ENCODE assay signal across 8 cellular contexts in the genomic region with DNA sequence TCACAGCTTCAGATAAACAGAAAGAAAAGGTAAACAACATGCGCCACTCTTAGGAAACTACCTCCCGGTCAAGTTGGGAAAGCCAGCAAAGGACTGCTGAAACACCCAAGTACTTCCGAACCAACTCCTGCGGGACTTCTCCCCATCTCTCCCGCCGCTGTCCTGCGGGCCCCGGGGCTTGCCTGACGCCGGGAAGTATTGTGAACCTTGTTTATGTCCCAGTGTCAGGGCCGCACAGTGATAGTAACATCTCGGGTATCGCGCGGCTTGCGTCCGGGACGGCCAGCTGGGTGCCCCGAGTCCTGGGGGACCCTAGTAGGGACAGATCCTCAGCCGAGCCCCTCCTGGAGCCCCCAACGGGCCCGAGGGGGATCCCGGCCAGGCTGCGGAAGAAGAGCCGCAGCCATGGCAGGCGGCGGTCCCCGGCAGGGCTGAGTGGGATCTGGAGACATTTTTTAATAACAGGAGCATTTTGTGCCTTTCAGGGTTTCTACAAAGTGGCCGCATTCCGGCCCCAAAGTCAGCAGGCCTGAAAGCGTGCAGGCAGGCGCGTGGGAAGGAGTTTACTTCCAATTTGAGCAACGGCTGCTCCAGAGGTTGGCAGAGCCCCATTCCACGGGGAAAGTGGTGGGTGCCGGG. TPM values are rescaled to one million over a fixed set of nuclear protein-coding genes. Genes with fewer than 3 reads are reported as not detected.
DNase-seq lines count a peak whose midpoint lies in the region; ATAC-seq, FAIRE-seq and TF ChIP-seq lines count a peak whose summit lies in the region.

No MANE protein-coding gene starts in this region.

- no peak for FAIRE-seq in urothelium cell line (lab: Jason Lieb, UNC)

- ATAC-seq in HG03025 (IDR thresholded peaks at IDR 0.05; ENCODE audit: low FRiP score, unreplicated experiment) (peak; percentile 22), gastroesophageal sphincter (peak; percentile 18)

- no peak for TF ChIP-seq POLR2A in gastroesophageal sphincter (IDR thresholded peaks at IDR 0.05)

- peak; percentile 8 for DNase-seq in NCI-H345 (lab: John Stamatoyannopoulos, UW)
- DNase-seq in NCI-H345 treated with DMSO at 0.1 percent for 48 hours (lab: John Stamatoyannopoulos, UW; ENCODE audit: unreplicated experiment) = no peak
- DNase-seq in OCI-M2 (lab: John Stamatoyannopoulos, UW; ENCODE audit: unreplicated experiment) = peak; percentile 0
- peak; percentile 76 for DNase-seq in activated effector memory CD4-positive, alpha-beta T cell treated with anti-CD3 and anti-CD28 coated beads, Interleukin-2, amount 50 U/mL, for 16 hours
- peak in 34 of 56 donors; percentile 4 to 73 (median 51) for DNase-seq in nucleus accumbens (lab: John Stamatoyannopoulos, UW)
- DNase-seq in urothelium cell line (ENCODE audit: low spot score) = peak; percentile 69

- H3K27me3 ChIP-seq in gastroesophageal sphincter = no peaks in the 10 kb centered on the region

- H3K36me3 ChIP-seq in gastroesophageal sphincter = peaks cover 0 to 7% of the 10 kb centered on the region in 2 donors

- H3K9me3 ChIP-seq in gastroesophageal sphincter = no peaks in the 10 kb centered on the region

- TF ChIP-seq EP300 in gastroesophageal sphincter (IDR thresholded peaks at IDR 0.05) = no peak

- 0% methylated on average over 3 to 4 of the region's 36 CpGs for WGBS in gastroesophageal sphincter (ENCODE audit: low coverage in 1 of 2), 2 donors

- peaks cover 0 to 54% (median 9%) of the 10 kb centered on the region in 3 donors for H3K4me1 ChIP-seq in gastroesophageal sphincter

- peak overlapping the region; percentile 82 to 97 (median 96) for H3K27ac ChIP-seq in gastroesophageal sphincter

- peak overlapping the region; percentile 81 to 82 for H3K4me3 ChIP-seq in gastroesophageal sphincter

- TF ChIP-seq CTCF in gastroesophageal sphincter (IDR thresholded peaks at IDR 0.05) = no peak

RNA-seq across cellular contexts. Expression of gene CLPX, which starts 0.7 kb away (rescaled TPM):
- 10 to 100 TPM; 40.1 to 68.8 (median 55.6) TPM for total RNA-seq in gastroesophageal sphincter

RNA-seq across cellular contexts. Expression of gene CILP, which starts 26.8 kb away (rescaled TPM):
- 100 to 1,000 TPM in 1 of 4 donors, 10 to 100 TPM in 3; 43.7 to 114 (median 74.5) TPM for total RNA-seq in gastroesophageal sphincter

RNA-seq across cellular contexts. Expression of gene PDCD7, which starts 50.8 kb away (rescaled TPM):
- total RNA-seq in gastroesophageal sphincter = 10 to 100 TPM; 26.4 to 70.7 (median 30.4) TPM
